23 cellular contexts compared by ENCODE assay signal in genomic region chr3:99852851-99853250, GRCh38.
"Had no signal": no experiment of that assay in that cellular context is flagged by ENCODE, and none has a peak within 500 bp of the region (broad histone marks: within the 10 kb centered on the region; RNA-seq: fewer than 3 reads in every experiment).

No MANE protein-coding gene starts in this region.

- H3K27me3 Mint-ChIP-seq: activated naive CD8-positive, alpha-beta T cell; central memory CD8-positive, alpha-beta T cell; naive B cell; type B pancreatic cell had no signal

- H3K4me1 Mint-ChIP-seq: central memory CD8-positive, alpha-beta T cell had no signal

- H3K9me3 Mint-ChIP-seq: activated T-cell treated with anti-CD3 and anti-CD28 coated beads, Interleukin-2, amount 50 U/mL, for 4 hours; activated T-helper 2 cell treated with anti-CD3 and anti-CD28 coated beads, Interferon-gamma antibody, Interleukin-2, Interleukin-4, amounts not matched to agents 10 μg/mL and 5 μg/mL and 100 μg/mL, durations not matched to agents 14 hours and 24 hours and 36 hours; central memory CD8-positive, alpha-beta T cell; naive B cell had no signal

- H3K36me3 ChIP-seq: adrenal gland, breast epithelium, vagina had no signal

- H3K4me1 ChIP-seq: adrenal gland, breast epithelium, esophagus squamous epithelium, lower lobe of right lung, testis had no signal

- H3K36me3 Mint-ChIP-seq: naive B cell had no signal

- H3K27ac Mint-ChIP-seq: activated naive CD8-positive, alpha-beta T cell; activated T-helper 2 cell treated with anti-CD3 and anti-CD28 coated beads, Interferon-gamma antibody, Interleukin-2, Interleukin-4, amounts not matched to agents 10 μg/mL and 5 μg/mL and 100 μg/mL, durations not matched to agents 14 hours and 24 hours and 36 hours; type B pancreatic cell had no signal

- H3K27me3 ChIP-seq: adrenal gland, breast epithelium, esophagus squamous epithelium, heart right ventricle, testis, vagina had no signal

- H3K4me3 Mint-ChIP-seq: activated naive CD8-positive, alpha-beta T cell; activated T-cell treated with anti-CD3 and anti-CD28 coated beads, Interleukin-2, amount 50 U/mL, for 4 hours; central memory CD8-positive, alpha-beta T cell; naive B cell; type B pancreatic cell had no signal

- H3K4me3 ChIP-seq: adrenal gland, breast epithelium, esophagus squamous epithelium, heart right ventricle, lower lobe of right lung, mucosa of descending colon, testis, vagina had no signal

- DNase-seq: activated CD4-positive, alpha-beta T cell treated with anti-CD3 and anti-CD28 coated beads for 1 hour; activated CD4-positive, alpha-beta T cell treated with anti-CD3 and anti-CD28 coated beads, Interleukin-2, amount 50 U/mL, for 1 hour; activated naive CD4-positive, alpha-beta T cell; activated T-cell treated with anti-CD3 and anti-CD28 coated beads, Interleukin-2, amount 50 U/mL, for 4 hours; esophagus squamous epithelium; heart right ventricle; lower lobe of right lung; mesendoderm; mucosa of descending colon; naive B cell; nucleus accumbens; stimulated activated CD4-positive, alpha-beta T cell treated with anti-CD3 and anti-CD28 coated beads, Interleukin-2, amount 100 ng/mL, for 48 hours; stimulated activated CD8-positive, alpha-beta memory T cell treated with anti-CD3 and anti-CD28 coated beads, Interleukin-4, amount 100 ng/mL, for 48 hours; stimulated activated naive CD4-positive, alpha-beta T cell; testis had no signal

- ATAC-seq: activated T-cell treated with anti-CD3 and anti-CD28 coated beads, Interleukin-2, amount 50 U/mL, for 4 hours; lower lobe of right lung; mucosa of descending colon; sciatic nerve had no signal

- H3K9me3 ChIP-seq: adrenal gland, breast epithelium, esophagus squamous epithelium, lower lobe of right lung, mucosa of descending colon, testis, vagina had no signal

- H3K27ac ChIP-seq: adrenal gland, breast epithelium, esophagus squamous epithelium, heart right ventricle, lower lobe of right lung, testis, vagina had no signal
